ENCODE assay signal across 9 cellular contexts in genomic region chr11:118924591-118925585, GRCh38. TPM values are rescaled to one million over a fixed set of nuclear protein-coding genes. Genes with fewer than 3 reads are reported as not detected.
DNase-seq lines count a peak whose midpoint lies in the region; ATAC-seq and TF ChIP-seq lines count a peak whose summit lies in the region.
"Had no signal": no experiment of that assay in that cellular context is flagged by ENCODE, and none has a peak within 500 bp of the region (broad histone marks: within the 10 kb centered on the region; RNA-seq: fewer than 3 reads in every experiment).

No MANE protein-coding gene starts in this region.

- DNase-seq in DMS79 treated with DMSO at 0.1 percent for 48 hours (lab: John Stamatoyannopoulos, UW) (peak; percentile 51), esophagus muscularis mucosa (ENCODE audit: extremely low spot score) (no peak)
- peak; percentile 61 for DNase-seq in activated CD4-positive, alpha-beta memory T cell treated with anti-CD3 and anti-CD28 coated beads, Interleukin-2, amount 10 ng/mL, durations not matched to agents 7 days and 5 days
- no peak for DNase-seq in natural killer cell treated with Interleukin-12 subunit alpha and Interleukin-12 subunit beta and Interleukin-15 and Interleukin-18, amount 100 ng/mL, for 72 hours (ENCODE audit: low spot score)

- H3K9me3 ChIP-seq in HUES64 (ENCODE audit: insufficient read depth, low read depth, low read length), result no peaks in the 10 kb centered on the region
- H3K9me3 ChIP-seq in esophagus muscularis mucosa, result no peaks in the 10 kb centered on the region

- no peaks in the 10 kb centered on the region for H3K27me3 Mint-ChIP-seq in activated CD4-positive, alpha-beta memory T cell treated with anti-CD3 and anti-CD28 coated beads, Interleukin-2, amount 10 ng/mL, durations not matched to agents 7 days and 5 days
- H3K27me3 Mint-ChIP-seq in natural killer cell treated with Interleukin-12 subunit alpha and Interleukin-12 subunit beta and Interleukin-15 and Interleukin-18, amount 100 ng/mL, for 72 hours, result no peaks in the 10 kb centered on the region

- TF ChIP-seq EP300 in esophagus muscularis mucosa (IDR thresholded peaks at IDR 0.05), result no peak

- no peak for ATAC-seq in natural killer cell treated with Interleukin-12 subunit alpha and Interleukin-12 subunit beta and Interleukin-15 and Interleukin-18, amount 100 ng/mL, for 72 hours
- no peak for ATAC-seq in HG03469 (IDR thresholded peaks at IDR 0.05; ENCODE audit: unreplicated experiment)
- ATAC-seq in HG02678 (IDR thresholded peaks at IDR 0.05; ENCODE audit: unreplicated experiment), result no peak
- no peak for ATAC-seq in HG02870 (IDR thresholded peaks at IDR 0.05; ENCODE audit: unreplicated experiment)

- 1% methylated on average over 45 of the region's 45 CpGs for WGBS in HUES64
- 0% methylated on average over 15 of the region's 45 CpGs for WGBS in esophagus muscularis mucosa

- TF ChIP-seq POLR2A in esophagus muscularis mucosa (IDR thresholded peaks at IDR 0.05; ENCODE audit: low read depth), result peak; percentile 31

- H3K9me3 Mint-ChIP-seq in activated CD4-positive, alpha-beta memory T cell treated with anti-CD3 and anti-CD28 coated beads, Interleukin-2, amount 10 ng/mL, durations not matched to agents 7 days and 5 days, result no peaks in the 10 kb centered on the region
- H3K9me3 Mint-ChIP-seq in natural killer cell treated with Interleukin-12 subunit alpha and Interleukin-12 subunit beta and Interleukin-15 and Interleukin-18, amount 100 ng/mL, for 72 hours, result no peaks in the 10 kb centered on the region

- POLR2A ChIA-PET in activated CD4-positive, alpha-beta memory T cell treated with anti-CD3 and anti-CD28 coated beads, Interleukin-2, amount 10 ng/mL, durations not matched to agents 7 days and 5 days (lab: Charles Lee), result interaction anchor here (0.6 to 3.9 kb wide), 11 partner anchors 15 to 196 kb away, joined by 3 to 39 read pairs (median 3); partner anchors contain the start of genes CXCR5 and DDX6

- no peak overlapping the region for H3K27ac ChIP-seq in HUES64 (ENCODE audit: low read depth, low read length)
- H3K27ac ChIP-seq in esophagus muscularis mucosa (replicated peaks in 1 of 4), result peak overlapping the region; percentile 90 to 98 (median 96)

- H3K4me1 Mint-ChIP-seq in activated CD4-positive, alpha-beta memory T cell treated with anti-CD3 and anti-CD28 coated beads, Interleukin-2, amount 10 ng/mL, durations not matched to agents 7 days and 5 days, result peaks cover 61% of the 10 kb centered on the region
- peaks cover 59% of the 10 kb centered on the region in 2 donors for H3K4me1 Mint-ChIP-seq in natural killer cell treated with Interleukin-12 subunit alpha and Interleukin-12 subunit beta and Interleukin-15 and Interleukin-18, amount 100 ng/mL, for 72 hours (ENCODE audit: low read depth in 2 of 2)

- CTCF ChIA-PET in activated CD4-positive, alpha-beta memory T cell treated with anti-CD3 and anti-CD28 coated beads, Interleukin-2, amount 10 ng/mL, durations not matched to agents 7 days and 5 days (lab: Charles Lee), result interaction anchor here (0.8 to 11.8 kb wide), 14 partner anchors 11 to 235 kb away, joined by 3 to 270 read pairs (median 4); partner anchors contain the start of gene DDX6

- peak overlapping the region; percentile 88 for H3K27ac Mint-ChIP-seq in activated CD4-positive, alpha-beta memory T cell treated with anti-CD3 and anti-CD28 coated beads, Interleukin-2, amount 10 ng/mL, durations not matched to agents 7 days and 5 days
- H3K27ac Mint-ChIP-seq in natural killer cell treated with Interleukin-12 subunit alpha and Interleukin-12 subunit beta and Interleukin-15 and Interleukin-18, amount 100 ng/mL, for 72 hours, result peak overlapping the region; percentile 86 to 96

- no peak for TF ChIP-seq CTCF in esophagus muscularis mucosa (IDR thresholded peaks at IDR 0.05)

- H3K36me3 Mint-ChIP-seq in activated CD4-positive, alpha-beta memory T cell treated with anti-CD3 and anti-CD28 coated beads, Interleukin-2, amount 10 ng/mL, durations not matched to agents 7 days and 5 days (ENCODE audit: low read depth), result peaks cover 32% of the 10 kb centered on the region
- H3K36me3 Mint-ChIP-seq in natural killer cell treated with Interleukin-12 subunit alpha and Interleukin-12 subunit beta and Interleukin-15 and Interleukin-18, amount 100 ng/mL, for 72 hours, result no peaks in the 10 kb centered on the region

- intact Hi-C loops in esophagus muscularis mucosa (cut with DNase I), result no loop called here

- peak overlapping the region; percentile 75 for H3K4me3 ChIP-seq in HUES64 (ENCODE audit: low read length)
- H3K4me3 ChIP-seq in esophagus muscularis mucosa, result peak overlapping the region; percentile 93 to 97 (median 94)

- H3K27me3 ChIP-seq in HUES64 (ENCODE audit: insufficient read depth, low read length), result no peaks in the 10 kb centered on the region
- no peaks in the 10 kb centered on the region for H3K27me3 ChIP-seq in esophagus muscularis mucosa

- H3K4me3 Mint-ChIP-seq in activated CD4-positive, alpha-beta memory T cell treated with anti-CD3 and anti-CD28 coated beads, Interleukin-2, amount 10 ng/mL, durations not matched to agents 7 days and 5 days, result peak overlapping the region; percentile 93
- peak overlapping the region; percentile 95 for H3K4me3 Mint-ChIP-seq in natural killer cell treated with Interleukin-12 subunit alpha and Interleukin-12 subunit beta and Interleukin-15 and Interleukin-18, amount 100 ng/mL, for 72 hours

- peaks cover 51% of the 10 kb centered on the region for H3K4me1 ChIP-seq in HUES64 (ENCODE audit: insufficient read depth, low read length)
- peaks cover 61 to 76% (median 73%) of the 10 kb centered on the region in 4 donors for H3K4me1 ChIP-seq in esophagus muscularis mucosa

- no peaks in the 10 kb centered on the region for H3K36me3 ChIP-seq in HUES64 (ENCODE audit: insufficient read depth, low read length)
- H3K36me3 ChIP-seq in esophagus muscularis mucosa, result no peaks in the 10 kb centered on the region

- H3K9ac ChIP-seq in HUES64 (ENCODE audit: low read depth, low read length), result peak overlapping the region; percentile 56

RNA-seq across cellular contexts. Expression of gene BCL9L, which starts 0.8 kb away (rescaled TPM):
- 21.5 TPM for polyA plus RNA-seq in HUES64 (2013, experiment 1 of 2)
- 21.7 TPM for polyA plus RNA-seq in HUES64 (2013, experiment 2 of 2)
- 10 to 100 TPM; 56.8 to 62.5 TPM for total RNA-seq in activated CD4-positive, alpha-beta memory T cell treated with anti-CD3 and anti-CD28 coated beads, Interleukin-2, amount 10 ng/mL, durations not matched to agents 7 days and 5 days
- 10 to 100 TPM; 19.1 to 66.2 (median 42.7) TPM for total RNA-seq in esophagus muscularis mucosa
- total RNA-seq in natural killer cell treated with Interleukin-12 subunit alpha and Interleukin-12 subunit beta and Interleukin-15 and Interleukin-18, amount 100 ng/mL, for 72 hours, result 10 to 100 TPM; 33.5 to 62.2 TPM

RNA-seq across cellular contexts. Expression of gene UPK2, which starts 31.2 kb away (rescaled TPM):
- not detected for polyA plus RNA-seq in HUES64 (2013, experiment 1 of 2)
- not detected for polyA plus RNA-seq in HUES64 (2013, experiment 2 of 2)
- not detected for total RNA-seq in activated CD4-positive, alpha-beta memory T cell treated with anti-CD3 and anti-CD28 coated beads, Interleukin-2, amount 10 ng/mL, durations not matched to agents 7 days and 5 days
- total RNA-seq in esophagus muscularis mucosa, result not detected
- 1 to 10 TPM in 1 of 2 donors, under 1 TPM in 1; 0.64 to 1.1 TPM for total RNA-seq in natural killer cell treated with Interleukin-12 subunit alpha and Interleukin-12 subunit beta and Interleukin-15 and Interleukin-18, amount 100 ng/mL, for 72 hours
- total RNA-seq: activated CD8-positive, alpha-beta memory T cell treated with anti-CD3 and anti-CD28 coated beads for 36 hours had no signal

RNA-seq across cellular contexts. Expression of gene CXCR5, which starts 41.2 kb away (rescaled TPM):
- polyA plus RNA-seq in HUES64 (2013, experiment 1 of 2), result not detected
- not detected for polyA plus RNA-seq in HUES64 (2013, experiment 2 of 2)
- total RNA-seq in activated CD4-positive, alpha-beta memory T cell treated with anti-CD3 and anti-CD28 coated beads, Interleukin-2, amount 10 ng/mL, durations not matched to agents 7 days and 5 days, result under 1 TPM; 0.83 to 0.86 TPM
- total RNA-seq in esophagus muscularis mucosa, result under 1 TPM in 1 of 4 donors, not detected in 3; 0.17 TPM
- total RNA-seq in natural killer cell treated with Interleukin-12 subunit alpha and Interleukin-12 subunit beta and Interleukin-15 and Interleukin-18, amount 100 ng/mL, for 72 hours, result 1 to 10 TPM; 3.1 to 6.3 TPM

RNA-seq across cellular contexts. Expression of gene FOXR1, which starts 46.7 kb away (rescaled TPM):
- not detected for polyA plus RNA-seq in HUES64 (2013, experiment 1 of 2)
- not detected for polyA plus RNA-seq in HUES64 (2013, experiment 2 of 2)
- total RNA-seq in activated CD4-positive, alpha-beta memory T cell treated with anti-CD3 and anti-CD28 coated beads, Interleukin-2, amount 10 ng/mL, durations not matched to agents 7 days and 5 days, result not detected
- not detected for total RNA-seq in esophagus muscularis mucosa
- total RNA-seq in natural killer cell treated with Interleukin-12 subunit alpha and Interleukin-12 subunit beta and Interleukin-15 and Interleukin-18, amount 100 ng/mL, for 72 hours, result not detected
- total RNA-seq: activated CD8-positive, alpha-beta memory T cell treated with anti-CD3 and anti-CD28 coated beads for 36 hours had no signal

Comparison
In these comparisons a context has a peak if more than half of its experiments do, and no peak if none do; other contexts are left out.
1. DNase-seq: peak in DMS79 treated with DMSO at 0.1 percent for 48 hours (single experiment) and activated CD4-positive, alpha-beta memory T cell treated with anti-CD3 and anti-CD28 coated beads, Interleukin-2, amount 10 ng/mL, durations not matched to agents 7 days and 5 days (single experiment); none in esophagus muscularis mucosa (single experiment) and natural killer cell treated with Interleukin-12 subunit alpha and Interleukin-12 subunit beta and Interleukin-15 and Interleukin-18, amount 100 ng/mL, for 72 hours (single experiment).